Comparison of ENCODE assay signal across 8 cellular contexts in genomic region chr20:6074145-6074561, GRCh38. TPM values are rescaled to one million over a fixed set of nuclear protein-coding genes. Genes with fewer than 3 reads are reported as not detected.
DNase-seq lines count a peak whose midpoint lies in the region; ATAC-seq and TF ChIP-seq lines count a peak whose summit lies in the region.
"Had no signal": no experiment of that assay in that cellular context is flagged by ENCODE, and none has a peak within 500 bp of the region (broad histone marks: within the 10 kb centered on the region; RNA-seq: fewer than 3 reads in every experiment).

No MANE protein-coding gene starts in this region.

- no peaks in the 10 kb centered on the region for H3K4me1 ChIP-seq in PC-3 (ENCODE audit: insufficient read depth, low read length)
- H3K4me1 ChIP-seq in upper lobe of right lung, result no peaks in the 10 kb centered on the region

- H3K9me2 ChIP-seq in PC-3 (replicated peaks; ENCODE audit: low read length), result no peaks in the 10 kb centered on the region

- H3K9me3 ChIP-seq in PC-3 (ENCODE audit: low read length) (no peaks in the 10 kb centered on the region), upper lobe of right lung (no peaks in the 10 kb centered on the region)

- POLR2A ChIA-PET in PC-3 (lab: Charles Lee; ENCODE audit: unreplicated experiment), result interaction anchor here (0.7 kb wide), 1 partner anchor 126 kb away, joined by 8 read pairs; no protein-coding TSS in a partner anchor

- H3K27me3 ChIP-seq in PC-3 (ENCODE audit: low read length) (no peaks in the 10 kb centered on the region), upper lobe of right lung (no peaks in the 10 kb centered on the region)

- no peaks in the 10 kb centered on the region for H3F3A ChIP-seq in PC-3 (ENCODE audit: low read length, unreplicated experiment)

- no peak overlapping the region for H3K9ac ChIP-seq in PC-3 (ENCODE audit: low read length)

- intact Hi-C loops in PC-3 (cut with micrococcal nuclease) (loop anchor here (5.0 kb wide), 1 partner anchor 47 kb away; no protein-coding TSS in a partner anchor), upper lobe of right lung (cut with DNase I) (no loop called here)

- H3K27ac ChIP-seq in PC-3 (ENCODE audit: low read length) (no peak overlapping the region), upper lobe of right lung (no peak overlapping the region)

- no peaks in the 10 kb centered on the region for H4K20me1 ChIP-seq in PC-3 (ENCODE audit: low read length)

- no TSS peak for BruUV-seq in PC-3 (replicated peaks; lab: Mats Ljungman, UMichigan)

- H3K4me3 ChIP-seq in PC-3 (ENCODE audit: low read length) (no peak overlapping the region), upper lobe of right lung (no peak overlapping the region)

- TF ChIP-seq CTCF in PC-3 (conservative IDR thresholded peaks at IDR 0.05; ENCODE audit: low read depth, low read length) (peak; percentile 53; the same call in 1 of the 2 replicates), upper lobe of right lung (IDR thresholded peaks at IDR 0.05) (peak; percentile 35)

- H3K36me3 ChIP-seq in PC-3 (ENCODE audit: low read depth, low read length), result peaks cover 54% of the 10 kb centered on the region
- H3K36me3 ChIP-seq in upper lobe of right lung, result no peaks in the 10 kb centered on the region

- CTCF ChIA-PET in PC-3 (lab: Charles Lee), result interaction anchor here (0.5 kb wide), 1 partner anchor 103 kb away, joined by 5 read pairs; no protein-coding TSS in a partner anchor

- no peak overlapping the region for H2AFZ ChIP-seq in PC-3 (ENCODE audit: low read length)

- H3K79me2 ChIP-seq in PC-3 (ENCODE audit: low read length), result no peaks in the 10 kb centered on the region

- H3K4me2 ChIP-seq in PC-3 (ENCODE audit: low read length), result no peak overlapping the region

- DNase-seq in GM04503 (ENCODE audit: low read depth) (peak; percentile 3), PC-3 (peak; percentile 26), germinal center (ENCODE audit: low spot score) (peak; percentile 26), upper lobe of right lung (no peak), hypothalamus (lab: John Stamatoyannopoulos, UW) (no peak)
- DNase-seq: naive B cell had no signal

- ATAC-seq in HG02623 (IDR thresholded peaks at IDR 0.05; ENCODE audit: unreplicated experiment), result peak; percentile 66
- peak; percentile 82 for ATAC-seq in PC-3
- ATAC-seq in upper lobe of right lung, result peak; percentile 88
- ATAC-seq in GM21515 (IDR thresholded peaks at IDR 0.05; ENCODE audit: unreplicated experiment), result no peak

RNA-seq across cellular contexts. Expression of gene LRRN4, which starts 20.3 kb away (rescaled TPM):
- total RNA-seq in PC-3 (2014; rRNA removed) (0.44 TPM in 1 of 2 replicates, not detected in the other), upper lobe of right lung (76.6 TPM)

RNA-seq across cellular contexts. Expression of gene FERMT1, which starts 48.7 kb away (rescaled TPM):
- total RNA-seq in PC-3 (2014; rRNA removed) (70.8 and 72.6 TPM in 2 replicates), upper lobe of right lung (2.4 TPM)

Comparison
In these comparisons a context has a peak if more than half of its experiments do, and no peak if none do; other contexts are left out.
1. DNase-seq: peak in GM04503 (single experiment), PC-3 (single experiment) and germinal center (single experiment); none in upper lobe of right lung (single experiment) and hypothalamus (0 of 51).
2. RNA of gene LRRN4, which starts 20.3 kb away (total RNA-seq): 76.6 TPM in upper lobe of right lung (single experiment); 0.44 TPM in PC-3; every median in the first group is over 10 times any median in the second.
3. RNA of gene FERMT1, which starts 48.7 kb away (total RNA-seq): 70.8 to 72.6 TPM in PC-3; 2.4 TPM in upper lobe of right lung (single experiment); every median in the first group is over 10 times any median in the second.